ENCODE assay signal across 28 cellular contexts in genomic region chr4:89664521-89664920, GRCh38.
"Had no signal": no experiment of that assay in that cellular context is flagged by ENCODE, and none has a peak within 500 bp of the region (broad histone marks: within the 10 kb centered on the region; RNA-seq: fewer than 3 reads in every experiment).

No MANE protein-coding gene starts in this region.

- H3K4me1 ChIP-seq: left lung, lower lobe of right lung, right atrium auricular region, right lobe of liver, stomach, testis, transverse colon, upper lobe of left lung, vagina had no signal

- H3K36me3 ChIP-seq: left lung, lower lobe of right lung, neural progenitor cell, neutrophil, ovary, right atrium auricular region, right lobe of liver, stomach, thyroid gland, transverse colon, upper lobe of left lung, vagina had no signal

- H3K27me3 ChIP-seq: hepatocyte, left lung, neural progenitor cell, neutrophil, ovary, right atrium auricular region, right lobe of liver, stomach, testis, thyroid gland, transverse colon, upper lobe of left lung, vagina had no signal

- H3K27ac ChIP-seq: hepatocyte, left lung, lower lobe of right lung, neural progenitor cell, neutrophil, ovary, right atrium auricular region, right lobe of liver, stomach, testis, thyroid gland, transverse colon, upper lobe of left lung, vagina had no signal

- H3K9me3 ChIP-seq: left lung, lower lobe of right lung, neutrophil, ovary, right atrium auricular region, right lobe of liver, stomach, testis, thyroid gland, transverse colon, upper lobe of left lung, vagina had no signal

- H3K36me3 Mint-ChIP-seq: mesothelial cell of epicardium; naive B cell; natural killer cell; neural progenitor cell; stimulated activated naive B cell treated with anti-CD40 and anti-IgM and Interleukin-4, amounts not matched to agents 10 μg/mL and 1 μg/mL and 100 μg/mL, for 72 hours had no signal

- FAIRE-seq: kidney had no signal

- ATAC-seq: left colon; left lung; lower lobe of right lung; natural killer cell; right lobe of liver; stimulated activated naive B cell treated with anti-CD40 and anti-IgM and Interleukin-4, amounts not matched to agents 10 μg/mL and 1 μg/mL and 100 μg/mL, for 72 hours; stimulated activated naive CD8-positive, alpha-beta T cell treated with anti-CD3 and anti-CD28 coated beads, Interleukin-15, Interleukin-2, amounts not matched to agents 100 U/mL and 50 U/mL, for 24 hours had no signal

- H3K27ac Mint-ChIP-seq: mesothelial cell of epicardium; naive B cell; natural killer cell; nephron progenitor cell; neural progenitor cell; progenitor cell of endocrine pancreas; stimulated activated naive B cell treated with anti-CD40 and anti-IgM and Interleukin-4, amounts not matched to agents 10 μg/mL and 1 μg/mL and 100 μg/mL, for 72 hours had no signal

- DNase-seq: kidney; left colon; left lung; lower lobe of right lung; mesendoderm; naive B cell; natural killer cell; nephron progenitor cell; ovary; right lobe of liver; stimulated activated CD4-positive, alpha-beta T cell treated with anti-CD3 and anti-CD28 coated beads, Interleukin-12 subunit alpha, Interleukin-12 subunit beta, amount 100 ng/mL, for 4 hours; stimulated activated CD4-positive, alpha-beta T cell treated with anti-CD3 and anti-CD28 coated beads, Interleukin-15, amount 100 ng/mL, for 24 hours; stimulated activated CD4-positive, alpha-beta T cell treated with anti-CD3 and anti-CD28 coated beads, Interleukin-2, amount 100 ng/mL, for 24 hours; stimulated activated CD4-positive, alpha-beta T cell treated with anti-CD3 and anti-CD28 coated beads, Interleukin-4, amount 100 ng/mL, for 1 hour; stimulated activated naive B cell treated with anti-CD40 and anti-IgM and Interleukin-4, amounts not matched to agents 10 μg/mL and 1 μg/mL and 100 μg/mL, for 72 hours; stimulated activated naive CD8-positive, alpha-beta T cell treated with anti-CD3 and anti-CD28 coated beads, Interleukin-15, Interleukin-2, amounts not matched to agents 100 U/mL and 50 U/mL, for 24 hours; stomach; testis; thyroid gland; transverse colon; upper lobe of left lung had no signal

- H3K4me3 Mint-ChIP-seq: mesothelial cell of epicardium; naive B cell; natural killer cell; nephron progenitor cell; neural progenitor cell; stimulated activated naive B cell treated with anti-CD40 and anti-IgM and Interleukin-4, amounts not matched to agents 10 μg/mL and 1 μg/mL and 100 μg/mL, for 72 hours had no signal

- H3K27me3 Mint-ChIP-seq: naive B cell; progenitor cell of endocrine pancreas; stimulated activated naive B cell treated with anti-CD40 and anti-IgM and Interleukin-4, amounts not matched to agents 10 μg/mL and 1 μg/mL and 100 μg/mL, for 72 hours had no signal

- H3K9me3 Mint-ChIP-seq: mesothelial cell of epicardium; naive B cell; natural killer cell; nephron progenitor cell; neural progenitor cell; stimulated activated naive B cell treated with anti-CD40 and anti-IgM and Interleukin-4, amounts not matched to agents 10 μg/mL and 1 μg/mL and 100 μg/mL, for 72 hours had no signal

- H3K4me1 Mint-ChIP-seq: naive B cell; natural killer cell; stimulated activated naive B cell treated with anti-CD40 and anti-IgM and Interleukin-4, amounts not matched to agents 10 μg/mL and 1 μg/mL and 100 μg/mL, for 72 hours had no signal

- H3K4me3 ChIP-seq: hepatocyte, left lung, lower lobe of right lung, neural progenitor cell, ovary, right atrium auricular region, right lobe of liver, stomach, testis, thyroid gland, transverse colon, upper lobe of left lung, vagina had no signal
